1 cellular context compared by ENCODE assay signal in genomic region chr2:120525056-120526046, GRCh38.
TF ChIP-seq lines count a peak whose summit lies in the region.

No MANE protein-coding gene starts in this region.

TF ChIP-seq in HepG2, 621 proteins besides CTCF, POLR2A, EP300 and RAD21 (continued from another document):
- TF ChIP-seq DNMT1 (CRISPR knock-in tag; IDR thresholded peaks at IDR 0.05): 0 out of 2 replicates have a peak, but pooled peaks have one; percentile 79
- TF ChIP-seq ZBTB8A (CRISPR knock-in tag; IDR thresholded peaks at IDR 0.05; ENCODE audit: borderline replicate concordance, low read depth): no peak
- TF ChIP-seq ZSCAN5A (CRISPR knock-in tag; IDR thresholded peaks at IDR 0.05; ENCODE audit: borderline replicate concordance): no peak
- peak; percentile 78; the same call in 1 of the 2 replicates for TF ChIP-seq ZNF639 (CRISPR knock-in tag; conservative IDR thresholded peaks at IDR 0.05)
- no peak for TF ChIP-seq ZNF550 (CRISPR knock-in tag; IDR thresholded peaks at IDR 0.05; ENCODE audit: borderline replicate concordance)
- TF ChIP-seq ZNF205 (CRISPR knock-in tag; IDR thresholded peaks at IDR 0.05): peak; percentile 86
- no peak for TF ChIP-seq ZNF225 (CRISPR knock-in tag; IDR thresholded peaks at IDR 0.05)
- no peak for TF ChIP-seq ZNF468 (CRISPR knock-in tag; IDR thresholded peaks at IDR 0.05)
- TF ChIP-seq SAP130 (CRISPR knock-in tag; IDR thresholded peaks at IDR 0.05; ENCODE audit: low read depth): peak; percentile 93
- TF ChIP-seq ZC3H4 (CRISPR knock-in tag; IDR thresholded peaks at IDR 0.05; ENCODE audit: borderline replicate concordance): no peak
- TF ChIP-seq SETDB1 (CRISPR knock-in tag; IDR thresholded peaks at IDR 0.05; ENCODE audit: borderline replicate concordance): no peak
- TF ChIP-seq MLXIP (CRISPR knock-in tag; IDR thresholded peaks at IDR 0.05; ENCODE audit: borderline replicate concordance): no peak
- TF ChIP-seq U2AF2 (IDR thresholded peaks at IDR 0.05; ENCODE audit: low read depth, low read length): no peak
- peak; percentile 64; the same call in 1 of the 3 replicates for TF ChIP-seq MXI1 (IDR thresholded peaks at IDR 0.05; ENCODE audit: borderline replicate concordance, low read depth, low read length)
- TF ChIP-seq KMT2B (CRISPR knock-in tag; IDR thresholded peaks at IDR 0.05): peak; percentile 51
- peak; percentile 93; the same call in 1 of the 2 replicates for TF ChIP-seq FOXC1 (CRISPR knock-in tag; IDR thresholded peaks at IDR 0.05; ENCODE audit: borderline replicate concordance)
- TF ChIP-seq ZNF333 (CRISPR knock-in tag; IDR thresholded peaks at IDR 0.05; ENCODE audit: borderline replicate concordance): no peak
- TF ChIP-seq HIVEP1 (CRISPR knock-in tag; IDR thresholded peaks at IDR 0.05): peak; percentile 83; the same call in 1 of the 2 replicates
- no peak for TF ChIP-seq TCF12 (IDR thresholded peaks at IDR 0.05)
- peak; percentile 95 for TF ChIP-seq TCF12 (CRISPR knock-in tag; IDR thresholded peaks at IDR 0.05)
- TF ChIP-seq HNF1A (IDR thresholded peaks at IDR 0.05; ENCODE audit: low read depth): peak; percentile 53; the same call in 1 of the 2 replicates
- TF ChIP-seq HNF1A (CRISPR knock-in tag; IDR thresholded peaks at IDR 0.05; ENCODE audit: borderline replicate concordance): peak; percentile 38; the same call in 1 of the 2 replicates
- peak; percentile 92; the same call in 1 of the 2 replicates for TF ChIP-seq NCOR1 (IDR thresholded peaks at IDR 0.05; ENCODE audit: borderline replicate concordance, low read length)
- TF ChIP-seq GFI1 (CRISPR knock-in tag; IDR thresholded peaks at IDR 0.05; ENCODE audit: borderline replicate concordance): peak; percentile 87; the same call in 1 of the 2 replicates
- peak; percentile 99 for TF ChIP-seq HIC2 (CRISPR knock-in tag; IDR thresholded peaks at IDR 0.05; ENCODE audit: low read depth)
- 0 out of 2 replicates have a peak, but pooled peaks have one; percentile 20 for TF ChIP-seq ZNF121 (CRISPR knock-in tag; IDR thresholded peaks at IDR 0.05)
- TF ChIP-seq ZNF883 (CRISPR knock-in tag; IDR thresholded peaks at IDR 0.05; ENCODE audit: not compliant biosample characterization): no peak
- TF ChIP-seq AKNA (CRISPR knock-in tag; IDR thresholded peaks at IDR 0.05; ENCODE audit: borderline replicate concordance): no peak
- TF ChIP-seq NPAS2 (CRISPR knock-in tag; IDR thresholded peaks at IDR 0.05; ENCODE audit: borderline replicate concordance): no peak
- TF ChIP-seq ZNF781 (CRISPR knock-in tag; IDR thresholded peaks at IDR 0.05; ENCODE audit: borderline replicate concordance, not compliant biosample characterization): no peak
- no peak for TF ChIP-seq MAFK (conservative IDR thresholded peaks at IDR 0.05 in 1 of 2, IDR thresholded peaks at IDR 0.05 in 1 of 2; ENCODE audit: low read length in 2 of 2)
- peak; percentile 79; the same call in 1 of the 2 replicates for TF ChIP-seq MYC (CRISPR knock-in tag; IDR thresholded peaks at IDR 0.05; ENCODE audit: borderline replicate concordance)
- TF ChIP-seq ZNF510 (CRISPR knock-in tag; IDR thresholded peaks at IDR 0.05; ENCODE audit: low read depth): no peak
